Comparison of ENCODE assay signal across 28 cellular contexts in the genomic region with DNA sequence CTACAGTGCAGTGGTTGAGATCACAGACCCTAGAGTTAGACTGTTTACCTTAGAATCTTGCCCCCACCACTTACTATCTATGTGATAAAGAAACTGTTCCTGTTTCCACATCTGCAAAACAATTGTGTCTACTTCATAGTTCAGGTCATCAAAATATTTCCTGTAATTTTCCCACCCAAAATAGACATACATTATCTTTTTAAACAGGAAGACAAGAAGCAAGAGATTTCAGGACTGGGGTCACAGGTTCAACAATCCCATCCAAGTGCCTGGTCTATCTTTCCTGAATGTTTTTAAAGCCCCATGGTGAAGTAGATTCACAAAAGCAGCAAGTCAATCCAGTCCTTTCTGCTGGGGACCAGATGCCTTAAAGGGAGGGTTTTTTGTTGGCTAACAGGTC. TPM values are rescaled to one million over a fixed set of nuclear protein-coding genes. Genes with fewer than 3 reads are reported as not detected.
A peak's percentile ranks its signal among the peaks of the same experiment; 100 is the strongest.
DNase-seq lines count a peak whose midpoint lies in the region; ATAC-seq, FAIRE-seq and TF ChIP-seq lines count a peak whose summit lies in the region.
"Had no signal": no experiment of that assay in that cellular context is flagged by ENCODE, and none has a peak within 500 bp of the region (broad histone marks: within the 10 kb centered on the region; RNA-seq: fewer than 3 reads in every experiment).

No MANE protein-coding gene starts in this region.

- H3K27ac ChIP-seq in Panc1 (ENCODE audit: low read length) (peak overlapping the region; percentile 20; the same call in 1 of the 2 replicates), endothelial cell of umbilical vein (ENCODE audit: insufficient read depth, low read depth, low read length) (no peak overlapping the region)
- H3K27ac ChIP-seq: BLaER1 had no signal

- H3K9me1 ChIP-seq in endothelial cell of umbilical vein (replicated peaks; ENCODE audit: control insufficient read depth, extremely low read depth, insufficient read depth, low read length) = no peaks in the 10 kb centered on the region

- TF ChIP-seq CTCF in Panc1 (IDR thresholded peaks at IDR 0.05) (no peak), endothelial cell of umbilical vein (IDR thresholded peaks at IDR 0.05; ENCODE audit: extremely low read depth in 1 of 2, insufficient read depth in 1 of 2, low read depth in 1 of 2, low read length in 2 of 2) (no peak)

- no peak for TF ChIP-seq POLR2A in endothelial cell of umbilical vein (IDR thresholded peaks at IDR 0.05; ENCODE audit: low read depth, low read length)

- POLR2A ChIA-PET in Panc1 (lab: Charles Lee) = no interaction called here
- POLR2A ChIA-PET in endothelial cell of umbilical vein (lab: Charles Lee) = no interaction called here

- FAIRE-seq in endothelial cell of umbilical vein (lab: Jason Lieb, UNC) = peak; percentile 67
- FAIRE-seq: A204.1, D721Med, G401.6, GM12891, GM19239 had no signal

- CTCF ChIA-PET in Panc1 (lab: Charles Lee) = no interaction called here
- CTCF ChIA-PET in endothelial cell of umbilical vein (lab: Charles Lee) = no interaction called here

- H3K27ac Mint-ChIP-seq in T-helper 17 cell = no peak overlapping the region
- H3K27ac Mint-ChIP-seq: CD14-positive monocyte; CD4-positive, alpha-beta memory T cell; CD4-positive, CD25-positive, alpha-beta regulatory T cell; CD8-positive, alpha-beta memory T cell had no signal

- no peak overlapping the region for H3K9ac ChIP-seq in endothelial cell of umbilical vein (replicated peaks; ENCODE audit: extremely low read depth, insufficient read depth, low read length)
- H3K9ac ChIP-seq: BLaER1 had no signal

- no peak overlapping the region for H3K4me3 Mint-ChIP-seq in T-helper 17 cell
- H3K4me3 Mint-ChIP-seq: CD14-positive monocyte; CD4-positive, alpha-beta memory T cell; CD4-positive, CD25-positive, alpha-beta regulatory T cell; CD8-positive, alpha-beta memory T cell had no signal

- BruUV-seq in Panc1 (replicated peaks; lab: Mats Ljungman, UMichigan) = no TSS peak
- BruUV-seq in endothelial cell of umbilical vein (replicated peaks; lab: Mats Ljungman, UMichigan) = no TSS peak

- H3K4me1 Mint-ChIP-seq in T-helper 17 cell = no peaks in the 10 kb centered on the region
- H3K4me1 Mint-ChIP-seq: CD4-positive, alpha-beta memory T cell; CD4-positive, CD25-positive, alpha-beta regulatory T cell; CD8-positive, alpha-beta memory T cell had no signal

- H3K36me3 Mint-ChIP-seq in T-helper 17 cell (ENCODE audit: low read depth) = no peaks in the 10 kb centered on the region
- H3K36me3 Mint-ChIP-seq: CD14-positive monocyte; CD4-positive, alpha-beta memory T cell; CD4-positive, CD25-positive, alpha-beta regulatory T cell; CD8-positive, alpha-beta memory T cell had no signal

- ATAC-seq in Panc1 = no peak
- no peak for ATAC-seq in SK-N-SH treated with all-trans-retinoic acid at 6 μM for 48 hours
- no peak for ATAC-seq in T-helper 17 cell

- no peaks in the 10 kb centered on the region for H3K36me3 ChIP-seq in Panc1 (ENCODE audit: control insufficient read depth, insufficient read depth, low read length)
- no peaks in the 10 kb centered on the region for H3K36me3 ChIP-seq in endothelial cell of umbilical vein (ENCODE audit: control insufficient read depth in 2 of 2, extremely low read depth in 1 of 2, insufficient read depth in 2 of 2, low read length in 2 of 2)
- H3K36me3 ChIP-seq: BE2C, BLaER1 had no signal

- H3K27me3 ChIP-seq in Panc1 (ENCODE audit: control insufficient read depth, insufficient read depth, low read length) = no peaks in the 10 kb centered on the region
- H3K27me3 ChIP-seq in endothelial cell of umbilical vein (ENCODE audit: control insufficient read depth in 2 of 2, insufficient read depth in 2 of 2, low read length in 2 of 2) = no peaks in the 10 kb centered on the region
- H3K27me3 ChIP-seq: BE2C, BLaER1 had no signal

- peaks cover 5% of the 10 kb centered on the region for H3K27me3 Mint-ChIP-seq in T-helper 17 cell
- H3K27me3 Mint-ChIP-seq: CD4-positive, alpha-beta memory T cell; CD4-positive, CD25-positive, alpha-beta regulatory T cell had no signal

- H3K4me2 ChIP-seq in endothelial cell of umbilical vein (ENCODE audit: insufficient read depth, low read length) = peak overlapping the region; percentile 11
- H3K4me2 ChIP-seq: BLaER1 had no signal

- H3K4me3 ChIP-seq in Panc1 (ENCODE audit: low read depth in 2 of 2, low read length in 2 of 2) = no peak overlapping the region
- H3K4me3 ChIP-seq in endothelial cell of umbilical vein (replicated peaks in 1 of 3; ENCODE audit: insufficient read depth in 1 of 3, low read depth in 1 of 3, low read length in 3 of 3) = no peak overlapping the region
- H3K4me3 ChIP-seq: BLaER1 had no signal

- H4K20me1 ChIP-seq in endothelial cell of umbilical vein (replicated peaks; ENCODE audit: control insufficient read depth, extremely low read depth, insufficient read depth, low read length) = no peaks in the 10 kb centered on the region
- H4K20me1 ChIP-seq: BLaER1 had no signal

- in situ Hi-C loops in Panc1 (cut with HindIII; ENCODE audit: low pct_unique_long_range_greater_than_20kb, low sequenced_read_pairs) = no loop called here
- in situ Hi-C loops in KBM-7 (cut with MboI; ENCODE audit: low pct_unique_long_range_greater_than_20kb, low sequenced_read_pairs) = no loop called here

- DNase-seq in HT1080 (ENCODE audit: low read depth) (peak; percentile 12), Panc1 (ENCODE audit: low read depth, low spot score) (no peak), dermis blood vessel endothelial cell (peak; percentile 1), endothelial cell of umbilical vein (ENCODE audit: low read depth, low spot score) (peak; percentile 39), NCI-H1092 treated with DMSO at 0.1 percent for 48 hours (lab: John Stamatoyannopoulos, UW) (no peak), KBM-7 (no peak), T-helper 17 cell (no peak)
- DNase-seq: 8988T; ACHN; BE2C; C1 segment of cervical spinal cord; Calu3; CD4-positive, alpha-beta memory T cell; CD4-positive, CD25-positive, alpha-beta regulatory T cell; CD8-positive, alpha-beta memory T cell; COR-L47; DMS79 treated with DMSO at 0.1 percent for 48 hours; GF-D8 had no signal

- no peaks in the 10 kb centered on the region for H3K79me2 ChIP-seq in endothelial cell of umbilical vein (ENCODE audit: control insufficient read depth, insufficient read depth, low read length)

- dilution Hi-C loops in endothelial cell of umbilical vein (cut with MboI; ENCODE audit: extremely low pct_ligation_motif_present, low sequenced_read_pairs) = no loop called here

- H2AFZ ChIP-seq in endothelial cell of umbilical vein (ENCODE audit: low read depth, low read length) = no peak overlapping the region

- intact Hi-C loops in Panc1 (cut with micrococcal nuclease; ENCODE audit: unreplicated experiment) = no loop called here
- intact Hi-C loops in endothelial cell of umbilical vein (cut with micrococcal nuclease) = no loop called here

- H3K9me3 ChIP-seq in Panc1 (ENCODE audit: control insufficient read depth, insufficient read depth, low read depth, low read length) (no peaks in the 10 kb centered on the region), endothelial cell of umbilical vein (replicated peaks; ENCODE audit: control insufficient read depth, insufficient read depth, low read length) (no peaks in the 10 kb centered on the region), T-helper 17 cell (ENCODE audit: control insufficient read depth, low read length, poor library complexity, severe bottlenecking) (no peaks in the 10 kb centered on the region)
- H3K9me3 ChIP-seq: BE2C had no signal

- H3K4me1 ChIP-seq in Panc1 (ENCODE audit: control insufficient read depth, insufficient read depth, low read length) (no peaks in the 10 kb centered on the region; the same call in 1 of the 2 replicates), endothelial cell of umbilical vein (ENCODE audit: control insufficient read depth, extremely low read depth, insufficient read depth, low read length) (no peaks in the 10 kb centered on the region)
- H3K4me1 ChIP-seq: BE2C, BLaER1 had no signal

TF ChIP-seq in endothelial cell of umbilical vein, 7 proteins besides CTCF, POLR2A, EP300 and RAD21 (continues in another document):
- no peak for TF ChIP-seq FOS (IDR thresholded peaks at IDR 0.05; ENCODE audit: borderline replicate concordance, insufficient read depth, low read length)

TF ChIP-seq in SK-N-SH treated with all-trans-retinoic acid at 6 μM for 48 hours, 23 proteins besides CTCF, POLR2A, EP300 and RAD21 (continues in another document):
- TF ChIP-seq ESRRG (CRISPR knock-in tag; IDR thresholded peaks at IDR 0.05) = no peak

RNA-seq across cellular contexts. Expression of a gene that starts 41.8 kb away (rescaled TPM):
- 0.10 TPM in 1 of 2 replicates, not detected in the other for total RNA-seq in HT1080 (2014; rRNA removed; shearing (Covaris generic))
- 0.06 and 0.07 TPM in 2 replicates for polyA plus RNA-seq in HT1080 (2015; cell fraction: cytosol; rRNA removed)
- 0.24 TPM in 1 of 2 replicates, not detected in the other for polyA plus RNA-seq in HT1080 (2015; cell fraction: nucleus; rRNA removed)
- total RNA-seq in Panc1 (2021; ENCODE audit: unreplicated experiment) (not detected), dermis blood vessel endothelial cell (not detected in 2 replicates), endothelial cell of umbilical vein (not detected in 2 replicates), T-helper 17 cell (not detected)
- polyA plus RNA-seq in Panc1 (2012; ENCODE audit: insufficient read length) = not detected
- not detected in 2 replicates for polyA plus RNA-seq in endothelial cell of umbilical vein
- not detected in 2 replicates for polyA plus RNA-seq in endothelial cell of umbilical vein (2011; cell fraction: cytosol; rRNA removed)
- not detected in 2 replicates for polyA plus RNA-seq in endothelial cell of umbilical vein (2011; cell fraction: nucleus; rRNA removed)
- not detected in 2 replicates for polyA plus RNA-seq in endothelial cell of umbilical vein (2012)
- not detected in 2 replicates for polyA minus RNA-seq in endothelial cell of umbilical vein
- polyA minus RNA-seq in endothelial cell of umbilical vein (2011; cell fraction: cytosol; rRNA and poly(A)+ RNA removed) = not detected
- polyA minus RNA-seq in endothelial cell of umbilical vein (2011; cell fraction: nucleus; rRNA and poly(A)+ RNA removed) = not detected in 2 replicates
- total RNA-seq: A673; Calu3; CD4-positive, alpha-beta memory T cell; CD4-positive, CD25-positive, alpha-beta regulatory T cell; CD8-positive, alpha-beta memory T cell had no signal
- polyA plus RNA-seq: AG04450; CD14-positive monocyte; CD4-positive, alpha-beta memory T cell; CD4-positive, CD25-positive, alpha-beta regulatory T cell; CD8-positive, alpha-beta memory T cell had no signal

RNA-seq across cellular contexts. Expression of a gene that starts 56.6 kb away (rescaled TPM):
- 0.77 TPM in 1 of 2 replicates, not detected in the other for total RNA-seq in HT1080 (2014; rRNA removed; shearing (Covaris generic))
- polyA plus RNA-seq in HT1080 (2015; cell fraction: cytosol; rRNA removed) = 0.03 and 0.11 TPM in 2 replicates
- not detected in 2 replicates for polyA plus RNA-seq in HT1080 (2015; cell fraction: nucleus; rRNA removed)
- total RNA-seq in Panc1 (2021; ENCODE audit: unreplicated experiment) = 13.1 TPM
- polyA plus RNA-seq in Panc1 (2012; ENCODE audit: insufficient read length) = 6.4 TPM
- total RNA-seq in dermis blood vessel endothelial cell = 25.2 and 26.5 TPM in 2 replicates
- 7.9 and 13.3 TPM in 2 replicates for total RNA-seq in endothelial cell of umbilical vein
- polyA plus RNA-seq in endothelial cell of umbilical vein = 4.1 and 4.4 TPM in 2 replicates
- 3.7 and 3.9 TPM in 2 replicates for polyA plus RNA-seq in endothelial cell of umbilical vein (2011; cell fraction: cytosol; rRNA removed)
- polyA plus RNA-seq in endothelial cell of umbilical vein (2011; cell fraction: nucleus; rRNA removed) = 13.9 and 14.5 TPM in 2 replicates
- 1.8 and 2.4 TPM in 2 replicates for polyA plus RNA-seq in endothelial cell of umbilical vein (2012)
- polyA minus RNA-seq in endothelial cell of umbilical vein = 16.5 and 16.8 TPM in 2 replicates
- 15.6 TPM for polyA minus RNA-seq in endothelial cell of umbilical vein (2011; cell fraction: cytosol; rRNA and poly(A)+ RNA removed)
- polyA minus RNA-seq in endothelial cell of umbilical vein (2011; cell fraction: nucleus; rRNA and poly(A)+ RNA removed) = 12.7 and 13.6 TPM in 2 replicates
- 10 to 100 TPM; 14.2 to 17.0 TPM for total RNA-seq in T-helper 17 cell
- polyA plus RNA-seq: AG04450 had no signal

Comparison
In these comparisons a context has a peak if more than half of its experiments do, and no peak if none do; other contexts are left out.
1. DNase-seq: peak in HT1080 (single experiment), dermis blood vessel endothelial cell (single experiment) and endothelial cell of umbilical vein (single experiment); none in Panc1 (single experiment), NCI-H1092 treated with DMSO at 0.1 percent for 48 hours (single experiment), KBM-7 (single experiment) and T-helper 17 cell (0 of 3).